In genomic region chr15:99979371-99979770, GRCh38 we compare ENCODE assay signal across 29 cellular contexts.
"Had no signal": no experiment of that assay in that cellular context is flagged by ENCODE, and none has a peak within 500 bp of the region (broad histone marks: within the 10 kb centered on the region; RNA-seq: fewer than 3 reads in every experiment).

No MANE protein-coding gene starts in this region.

- H3K36me3 ChIP-seq: ascending aorta, cardiac muscle cell had no signal

- ATAC-seq: activated CD8-positive, alpha-beta T cell treated with anti-CD3 and anti-CD28 coated beads for 36 hours; activated naive CD8-positive, alpha-beta T cell treated with anti-CD3 and anti-CD28 coated beads, Interleukin-2, amount 50 U/mL, for 24 hours had no signal

- H3K27ac ChIP-seq: ascending aorta, cardiac muscle cell, VCaP had no signal

- FAIRE-seq: bronchial epithelial cell, TTC549 had no signal

- H3K4me3 ChIP-seq: ascending aorta, cardiac muscle cell had no signal

- H3K4me1 ChIP-seq: ascending aorta had no signal

- DNase-seq: activated B cell treated with CpG ODN at 0.5 μM for 24 hours; activated CD4-positive, alpha-beta memory T cell treated with anti-CD3 and anti-CD28 coated beads for 36 hours; activated CD4-positive, alpha-beta T cell treated with anti-CD3 and anti-CD28 coated beads for 4 hours; activated CD4-positive, alpha-beta T cell treated with anti-CD3 and anti-CD28 coated beads, Interleukin-2, amount 10 ng/mL, durations not matched to agents 24 days and 14 days; activated CD4-positive, alpha-beta T cell treated with anti-CD3 and anti-CD28 coated beads, Interleukin-2, amount 50 U/mL, for 1 hour; activated CD4-positive, alpha-beta T cell treated with anti-CD3 and anti-CD28 coated beads, Interleukin-2, amount 50 U/mL, for 4 hours; activated CD4-positive, CD25-positive, alpha-beta regulatory T cell treated with anti-CD3 and anti-CD28 coated beads, Interleukin-2, amount 50 U/mL, for 72 hours; activated CD8-positive, alpha-beta memory T cell treated with anti-CD3 and anti-CD28 coated beads, Interleukin-2, amount 50 U/mL, for 48 hours; activated CD8-positive, alpha-beta T cell treated with anti-CD3 and anti-CD28 coated beads for 36 hours; activated effector memory CD4-positive, alpha-beta T cell treated with Interleukin-2 at 50 U/mL for 16 hours; activated gamma-delta T cell; activated naive CD4-positive, alpha-beta T cell treated with anti-CD3 and anti-CD28 coated beads, Interleukin-2, amount 10 ng/mL, durations not matched to agents 7 days and 5 days; activated naive CD4-positive, alpha-beta T cell treated with Interleukin-2 at 50 U/mL for 16 hours; activated naive CD8-positive, alpha-beta T cell treated with anti-CD3 and anti-CD28 coated beads, Interleukin-2, amount 10 ng/mL, durations not matched to agents 7 days and 5 days; activated naive CD8-positive, alpha-beta T cell treated with anti-CD3 and anti-CD28 coated beads, Interleukin-2, amount 50 U/mL, for 24 hours; activated T-cell treated with anti-CD3 and anti-CD28 coated beads, Interleukin-2, amount 50 U/mL, for 24 hours; activated T-cell treated with anti-CD3 and anti-CD28 coated beads, Interleukin-2, amount 50 U/mL, for 48 hours; amygdala; anterior cingulate cortex; caudate nucleus; cerebellar nuclear complex; T-helper 1 cell; T-helper 2 cell; T-helper 9 cell had no signal

- H3K9me3 ChIP-seq: ascending aorta had no signal

- H3K27me3 ChIP-seq: ascending aorta, cardiac muscle cell had no signal
